In the genomic region with DNA sequence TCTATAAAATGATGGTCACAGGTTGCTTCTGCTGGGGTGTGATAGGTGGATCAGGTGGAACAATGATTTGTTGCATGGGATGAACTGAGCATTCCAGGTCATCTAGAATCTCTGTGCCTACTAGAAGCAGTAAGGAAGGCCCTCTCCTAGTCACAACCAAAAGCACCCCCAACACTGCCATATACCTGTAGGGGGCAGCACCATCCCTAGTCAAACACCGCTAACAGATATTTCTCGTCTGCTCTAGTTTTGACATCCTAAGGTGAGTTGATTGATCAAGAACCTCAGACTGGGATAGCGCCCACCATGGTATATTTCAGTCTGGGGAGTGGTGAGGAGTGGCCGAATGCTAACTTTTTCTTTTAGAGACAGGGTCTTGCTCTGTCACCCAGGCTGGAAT, we compare ENCODE assay signal across 8 cellular contexts.
DNase-seq lines count a peak whose midpoint lies in the region; ATAC-seq and TF ChIP-seq lines count a peak whose summit lies in the region.

No MANE protein-coding gene starts in this region.

- POLR2A ChIA-PET in Panc1 (lab: Charles Lee) = no interaction called here

- H3K27ac ChIP-seq in Panc1 (ENCODE audit: low read length) = no peak overlapping the region

- in situ Hi-C loops in Panc1 (cut with HindIII; ENCODE audit: low pct_unique_long_range_greater_than_20kb, low sequenced_read_pairs) = no loop called here

- BruUV-seq in Panc1 (replicated peaks; lab: Mats Ljungman, UMichigan) = no TSS peak

- intact Hi-C loops in Panc1 (cut with micrococcal nuclease; ENCODE audit: unreplicated experiment) = no loop called here

- H3K9me3 ChIP-seq in Panc1 (ENCODE audit: control insufficient read depth, insufficient read depth, low read depth, low read length) = no peaks in the 10 kb centered on the region

- CTCF ChIA-PET in Panc1 (lab: Charles Lee) = no interaction called here

- no peak overlapping the region for H3K4me3 ChIP-seq in AG10803 (ENCODE audit: low read length)
- no peak overlapping the region for H3K4me3 ChIP-seq in Panc1 (ENCODE audit: low read depth in 2 of 2, low read length in 2 of 2)
- no peak overlapping the region for H3K4me3 ChIP-seq in cardiac fibroblast (replicated peaks in 1 of 2; ENCODE audit: low read depth in 2 of 2, low read length in 2 of 2)
- H3K4me3 ChIP-seq in retinal pigment epithelial cell (ENCODE audit: low read length) = no peak overlapping the region

- no peaks in the 10 kb centered on the region for H3K36me3 ChIP-seq in Panc1 (ENCODE audit: control insufficient read depth, insufficient read depth, low read length)

- H3K27me3 ChIP-seq in Panc1 (ENCODE audit: control insufficient read depth, insufficient read depth, low read length) = no peaks in the 10 kb centered on the region

- TF ChIP-seq CTCF in AG10803 (conservative IDR thresholded peaks at IDR 0.05; ENCODE audit: low read length) (peak; percentile 43), Panc1 (IDR thresholded peaks at IDR 0.05) (peak; percentile 63), cardiac fibroblast (IDR thresholded peaks at IDR 0.05; ENCODE audit: low read depth, low read length) (peak; percentile 57), retinal pigment epithelial cell (conservative IDR thresholded peaks at IDR 0.05; ENCODE audit: low read depth, low read length) (peak; percentile 48)

- no peaks in the 10 kb centered on the region for H3K4me1 ChIP-seq in Panc1 (ENCODE audit: control insufficient read depth, insufficient read depth, low read length)

- peak; percentile 48 for ATAC-seq in GM19351 (IDR thresholded peaks at IDR 0.05; ENCODE audit: unreplicated experiment)
- ATAC-seq in Panc1 = no peak
- no peak for ATAC-seq in HG03457 (IDR thresholded peaks at IDR 0.05; ENCODE audit: unreplicated experiment)

- DNase-seq in AG10803 (ENCODE audit: low read depth) (no peak), Panc1 (ENCODE audit: low read depth, low spot score) (no peak), cardiac fibroblast (ENCODE audit: low read depth in 2 of 2) (peak; percentile 55 to 56), retinal pigment epithelial cell (ENCODE audit: low read depth) (no peak), inferior parietal cortex (ENCODE audit: extremely low spot score) (no peak)
- DNase-seq in effector CD4-positive, alpha-beta T cell = no peak

Comparison
In these comparisons a context has a peak if more than half of its experiments do, and no peak if none do; other contexts are left out.
1. DNase-seq: peak in cardiac fibroblast (2 of 2); none in AG10803 (single experiment), Panc1 (single experiment), retinal pigment epithelial cell (single experiment), effector CD4-positive, alpha-beta T cell (single experiment) and inferior parietal cortex (single experiment).
2. Peak in every context shown above with its lines, with median percentiles within 50 percentile points of each other: CTCF ChIP-seq.